Comparison of ENCODE assay signal across 1 cellular context in genomic region chr2:109028280-109028679, GRCh38.
TF ChIP-seq lines count a peak whose summit lies in the region.

No MANE protein-coding gene starts in this region.

TF ChIP-seq in GM12878, 131 proteins besides CTCF, POLR2A, EP300 and RAD21 (continued from another document):
- TF ChIP-seq, protein P1, sequence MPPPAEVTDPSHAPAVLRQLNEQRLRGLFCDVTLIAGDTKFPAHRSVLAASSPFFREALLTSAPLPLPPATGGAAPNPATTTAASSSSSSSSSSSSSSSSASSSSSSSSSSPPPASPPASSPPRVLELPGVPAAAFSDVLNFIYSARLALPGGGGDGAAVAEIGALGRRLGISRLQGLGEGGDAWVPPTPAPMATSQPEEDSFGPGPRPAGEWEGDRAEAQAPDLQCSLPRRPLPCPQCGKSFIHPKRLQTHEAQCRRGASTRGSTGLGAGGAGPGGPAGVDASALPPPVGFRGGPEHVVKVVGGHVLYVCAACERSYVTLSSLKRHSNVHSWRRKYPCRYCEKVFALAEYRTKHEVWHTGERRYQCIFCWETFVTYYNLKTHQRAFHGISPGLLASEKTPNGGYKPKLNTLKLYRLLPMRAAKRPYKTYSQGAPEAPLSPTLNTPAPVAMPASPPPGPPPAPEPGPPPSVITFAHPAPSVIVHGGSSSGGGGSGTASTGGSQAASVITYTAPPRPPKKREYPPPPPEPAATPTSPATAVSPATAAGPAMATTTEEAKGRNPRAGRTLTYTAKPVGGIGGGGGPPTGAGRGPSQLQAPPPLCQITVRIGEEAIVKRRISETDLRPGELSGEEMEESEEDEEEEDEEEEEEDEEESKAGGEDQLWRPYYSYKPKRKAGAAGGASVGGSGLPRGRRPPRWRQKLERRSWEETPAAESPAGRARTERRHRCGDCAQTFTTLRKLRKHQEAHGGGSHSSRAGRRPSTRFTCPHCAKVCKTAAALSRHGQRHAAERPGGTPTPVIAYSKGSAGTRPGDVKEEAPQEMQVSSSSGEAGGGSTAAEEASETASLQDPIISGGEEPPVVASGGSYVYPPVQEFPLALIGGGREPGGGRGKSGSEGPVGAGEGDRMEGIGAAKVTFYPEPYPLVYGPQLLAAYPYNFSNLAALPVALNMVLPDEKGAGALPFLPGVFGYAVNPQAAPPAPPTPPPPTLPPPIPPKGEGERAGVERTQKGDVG (CRISPR knock-in tag; IDR thresholded peaks at IDR 0.05): no peak
- no peak for TF ChIP-seq GABPA (IDR thresholded peaks at IDR 0.05; ENCODE audit: low read depth)
- TF ChIP-seq, protein P2, sequence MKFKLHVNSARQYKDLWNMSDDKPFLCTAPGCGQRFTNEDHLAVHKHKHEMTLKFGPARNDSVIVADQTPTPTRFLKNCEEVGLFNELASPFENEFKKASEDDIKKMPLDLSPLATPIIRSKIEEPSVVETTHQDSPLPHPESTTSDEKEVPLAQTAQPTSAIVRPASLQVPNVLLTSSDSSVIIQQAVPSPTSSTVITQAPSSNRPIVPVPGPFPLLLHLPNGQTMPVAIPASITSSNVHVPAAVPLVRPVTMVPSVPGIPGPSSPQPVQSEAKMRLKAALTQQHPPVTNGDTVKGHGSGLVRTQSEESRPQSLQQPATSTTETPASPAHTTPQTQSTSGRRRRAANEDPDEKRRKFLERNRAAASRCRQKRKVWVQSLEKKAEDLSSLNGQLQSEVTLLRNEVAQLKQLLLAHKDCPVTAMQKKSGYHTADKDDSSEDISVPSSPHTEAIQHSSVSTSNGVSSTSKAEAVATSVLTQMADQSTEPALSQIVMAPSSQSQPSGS (IDR thresholded peaks at IDR 0.05; ENCODE audit: low read length): no peak
